11 cellular contexts compared by ENCODE assay signal in the genomic region with DNA sequence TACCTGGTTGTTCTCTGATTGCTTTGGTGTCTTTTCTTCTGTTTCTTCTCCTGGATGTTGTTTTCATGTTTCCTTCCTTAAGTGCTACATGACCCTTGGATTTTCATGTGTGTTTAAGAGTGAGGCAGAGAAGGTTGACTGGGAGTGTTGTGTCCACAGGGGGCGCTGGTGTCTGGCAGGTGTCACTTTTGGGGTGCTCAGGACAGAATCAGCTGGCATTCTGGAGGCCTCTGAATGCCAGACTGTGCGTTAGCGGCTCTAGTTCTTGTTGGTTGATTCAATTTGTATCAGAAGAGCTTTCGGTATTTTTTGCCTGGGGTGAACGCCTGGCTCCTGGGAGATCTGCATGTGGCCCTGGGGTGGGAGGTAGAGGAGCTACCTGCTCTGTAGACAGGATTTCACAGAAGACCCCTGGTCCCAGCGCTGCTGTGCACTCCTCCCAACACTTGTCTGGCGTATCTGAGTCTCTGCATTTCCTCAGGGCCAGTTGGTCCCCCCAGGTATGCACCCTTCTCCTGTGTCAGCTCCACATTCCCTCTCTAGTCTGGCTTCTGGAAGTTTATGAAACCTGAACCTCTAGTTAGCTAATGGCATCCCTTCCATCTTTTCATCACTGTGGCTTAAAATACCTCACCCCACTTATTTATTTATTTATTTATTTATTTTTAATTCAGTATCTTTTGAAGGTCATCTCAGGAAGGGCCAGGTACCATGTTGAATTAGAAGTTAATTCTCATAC. TPM values are rescaled to one million over a fixed set of nuclear protein-coding genes. Genes with fewer than 3 reads are reported as not detected.
A peak's percentile ranks its signal among the peaks of the same experiment; 100 is the strongest.
DNase-seq lines count a peak whose midpoint lies in the region; ATAC-seq and TF ChIP-seq lines count a peak whose summit lies in the region.
"Had no signal": no experiment of that assay in that cellular context is flagged by ENCODE, and none has a peak within 500 bp of the region (broad histone marks: within the 10 kb centered on the region; RNA-seq: fewer than 3 reads in every experiment).

No MANE protein-coding gene starts in this region.

- H3K4me2 ChIP-seq in GM23338: no peak overlapping the region

- H2AFZ ChIP-seq in GM23338: no peak overlapping the region

- no peak overlapping the region for H3K4me3 Mint-ChIP-seq in GM23338
- H3K4me3 Mint-ChIP-seq: nephron had no signal

- peaks cover 8% of the 10 kb centered on the region for H3K27me3 Mint-ChIP-seq in GM23338 (ENCODE audit: insufficient read depth, low read depth, poor library complexity)

- H3K9me2 ChIP-seq in GM23338 (ENCODE audit: insufficient read depth): no peaks in the 10 kb centered on the region

- intact Hi-C loops in left colon (cut with DNase I, micrococcal nuclease): no loop called here

- H3K4me1 ChIP-seq in GM23338 (ENCODE audit: insufficient read depth) (peaks cover 22% of the 10 kb centered on the region), SJCRH30 (peaks cover 16% of the 10 kb centered on the region)

- H3K36me3 Mint-ChIP-seq in GM23338 (ENCODE audit: low read depth): no peaks in the 10 kb centered on the region

- H3K27me3 ChIP-seq in GM23338 (ENCODE audit: insufficient read depth): no peaks in the 10 kb centered on the region
- H3K27me3 ChIP-seq in SJCRH30: no peaks in the 10 kb centered on the region

- peaks cover 25% of the 10 kb centered on the region for H3K79me2 ChIP-seq in GM23338 (replicated peaks; ENCODE audit: insufficient read depth)

- H3K27ac Mint-ChIP-seq in GM23338: no peak overlapping the region
- H3K27ac Mint-ChIP-seq: nephron had no signal

- no peaks in the 10 kb centered on the region for H3K9me3 Mint-ChIP-seq in GM23338
- H3K9me3 Mint-ChIP-seq: nephron had no signal

- H3K9me3 ChIP-seq in SJCRH30 (replicated peaks): no peaks in the 10 kb centered on the region
- H3K9me3 ChIP-seq: suprapubic skin had no signal

- TF ChIP-seq CTCF in GM23338 (conservative IDR thresholded peaks at IDR 0.05; ENCODE audit: low read depth in 2 of 2): peak; percentile 81 to 82
- peak; percentile 12; the same call in 1 of the 2 replicates for TF ChIP-seq CTCF in WI38 (IDR thresholded peaks at IDR 0.05; ENCODE audit: low read depth, low read length)

- peaks cover 9% of the 10 kb centered on the region for H4K20me1 ChIP-seq in GM23338 (replicated peaks; ENCODE audit: insufficient read depth)

- peaks cover 29% of the 10 kb centered on the region for H3K4me1 Mint-ChIP-seq in GM23338

- ATAC-seq in GM23338 (peak; percentile 77), left colon (no peak), GM18873 (IDR thresholded peaks at IDR 0.05; ENCODE audit: low FRiP score, unreplicated experiment) (no peak)

- no peaks in the 10 kb centered on the region for H3F3A ChIP-seq in GM23338 (replicated peaks; ENCODE audit: low read depth)

- H3K4me3 ChIP-seq in GM23338: no peak overlapping the region
- H3K4me3 ChIP-seq in WI38 (ENCODE audit: low read depth, low read length): no peak overlapping the region
- no peak overlapping the region for H3K4me3 ChIP-seq in SJCRH30
- H3K4me3 ChIP-seq: suprapubic skin had no signal

- no peaks in the 10 kb centered on the region for H3K36me3 ChIP-seq in GM23338 (ENCODE audit: insufficient read depth)
- no peaks in the 10 kb centered on the region for H3K36me3 ChIP-seq in SJCRH30
- H3K36me3 ChIP-seq: suprapubic skin had no signal

- H3K27ac ChIP-seq in GM23338 (ENCODE audit: low read depth) (no peak overlapping the region), SJCRH30 (no peak overlapping the region)
- H3K27ac ChIP-seq: suprapubic skin had no signal

- peak; percentile 7 for DNase-seq in COLO668 (lab: John Stamatoyannopoulos, UW; ENCODE audit: unreplicated experiment)
- DNase-seq in GM23338 (ENCODE audit: low spot score): peak; percentile 81
- peak; percentile 38 for DNase-seq in iPS-NIHi11 (ENCODE audit: low spot score)
- DNase-seq in left colon: no peak
- no peak for DNase-seq in SJCRH30
- no peak for DNase-seq in NCI-H128 (lab: John Stamatoyannopoulos, UW; ENCODE audit: unreplicated experiment)
- DNase-seq: GF-D8 had no signal

TF ChIP-seq in GM23338, 12 proteins besides CTCF, POLR2A, EP300 and RAD21:
- TF ChIP-seq CREB1 (CRISPR knock-in tag; IDR thresholded peaks at IDR 0.05; ENCODE audit: low read depth): no peak
- TF ChIP-seq, protein P1, sequence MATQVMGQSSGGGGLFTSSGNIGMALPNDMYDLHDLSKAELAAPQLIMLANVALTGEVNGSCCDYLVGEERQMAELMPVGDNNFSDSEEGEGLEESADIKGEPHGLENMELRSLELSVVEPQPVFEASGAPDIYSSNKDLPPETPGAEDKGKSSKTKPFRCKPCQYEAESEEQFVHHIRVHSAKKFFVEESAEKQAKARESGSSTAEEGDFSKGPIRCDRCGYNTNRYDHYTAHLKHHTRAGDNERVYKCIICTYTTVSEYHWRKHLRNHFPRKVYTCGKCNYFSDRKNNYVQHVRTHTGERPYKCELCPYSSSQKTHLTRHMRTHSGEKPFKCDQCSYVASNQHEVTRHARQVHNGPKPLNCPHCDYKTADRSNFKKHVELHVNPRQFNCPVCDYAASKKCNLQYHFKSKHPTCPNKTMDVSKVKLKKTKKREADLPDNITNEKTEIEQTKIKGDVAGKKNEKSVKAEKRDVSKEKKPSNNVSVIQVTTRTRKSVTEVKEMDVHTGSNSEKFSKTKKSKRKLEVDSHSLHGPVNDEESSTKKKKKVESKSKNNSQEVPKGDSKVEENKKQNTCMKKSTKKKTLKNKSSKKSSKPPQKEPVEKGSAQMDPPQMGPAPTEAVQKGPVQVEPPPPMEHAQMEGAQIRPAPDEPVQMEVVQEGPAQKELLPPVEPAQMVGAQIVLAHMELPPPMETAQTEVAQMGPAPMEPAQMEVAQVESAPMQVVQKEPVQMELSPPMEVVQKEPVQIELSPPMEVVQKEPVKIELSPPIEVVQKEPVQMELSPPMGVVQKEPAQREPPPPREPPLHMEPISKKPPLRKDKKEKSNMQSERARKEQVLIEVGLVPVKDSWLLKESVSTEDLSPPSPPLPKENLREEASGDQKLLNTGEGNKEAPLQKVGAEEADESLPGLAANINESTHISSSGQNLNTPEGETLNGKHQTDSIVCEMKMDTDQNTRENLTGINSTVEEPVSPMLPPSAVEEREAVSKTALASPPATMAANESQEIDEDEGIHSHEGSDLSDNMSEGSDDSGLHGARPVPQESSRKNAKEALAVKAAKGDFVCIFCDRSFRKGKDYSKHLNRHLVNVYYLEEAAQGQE (IDR thresholded peaks at IDR 0.05; ENCODE audit: unreplicated experiment): no peak

RNA-seq across cellular contexts. Expression of a gene that starts 1.1 kb away (rescaled TPM):
- total RNA-seq in GM23338 (2014; rRNA removed; shearing (Covaris generic)): 35.0 and 36.5 TPM in 2 replicates
- polyA plus RNA-seq in GM23338 (2016; fragmentation: Nextera tagmentation; extraction: Ambion mirVana): 12.0 and 12.2 TPM in 2 replicates
- total RNA-seq in left colon: 1 to 10 TPM in 1 of 2 donors, under 1 TPM in 1; 0.85 to 2.0 TPM
- total RNA-seq in SJCRH30 (2014; rRNA removed; shearing (Covaris generic)): 0.12 and 0.38 TPM in 2 replicates

Comparison
In these comparisons a context has a peak if more than half of its experiments do, and no peak if none do; other contexts are left out.
1. DNase-seq: peak in COLO668 (single experiment), GM23338 (single experiment) and iPS-NIHi11 (single experiment); none in left colon (0 of 2), SJCRH30 (0 of 2) and NCI-H128 (single experiment).
2. RNA of a gene that starts 1.1 kb away (total RNA-seq): 35.0 to 36.5 TPM in GM23338; 0.85 to 2.0 TPM in left colon and 0.12 to 0.38 TPM in SJCRH30; every median in the first group is over 10 times any median in the second.